ENCODE assay signal across 20 cellular contexts in the genomic region with DNA sequence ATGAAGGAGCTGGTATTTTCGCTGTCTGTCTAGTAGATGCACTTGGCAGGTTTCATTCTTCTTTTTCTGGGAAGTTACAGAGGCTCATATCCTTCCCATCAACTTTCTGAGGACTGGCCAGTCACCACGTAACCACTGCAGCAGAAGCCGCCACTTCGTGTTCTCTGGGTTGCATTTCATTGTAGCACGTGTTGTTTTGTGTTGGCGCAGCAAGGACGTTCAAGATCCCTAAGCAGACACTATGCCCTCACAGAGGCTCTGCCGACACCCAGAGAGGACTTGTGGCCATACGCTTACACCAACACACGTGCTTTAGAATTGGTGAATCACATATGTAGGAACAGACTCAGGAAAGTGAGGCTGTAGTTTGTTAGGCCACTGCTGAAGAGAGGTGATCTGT. TPM values are rescaled to one million over a fixed set of nuclear protein-coding genes. Genes with fewer than 3 reads are reported as not detected.
"Had no signal": no experiment of that assay in that cellular context is flagged by ENCODE, and none has a peak within 500 bp of the region (broad histone marks: within the 10 kb centered on the region; RNA-seq: fewer than 3 reads in every experiment).

No MANE protein-coding gene starts in this region.

- H3K27me3 Mint-ChIP-seq: activated CD4-positive, alpha-beta T cell treated with anti-CD3 and anti-CD28 coated beads, Interleukin-2, amount 10 ng/mL, durations not matched to agents 7 days and 5 days; activated naive CD8-positive, alpha-beta T cell treated with anti-CD3 and anti-CD28 coated beads, Interleukin-2, amount 50 U/mL, for 24 hours; effector memory CD8-positive, alpha-beta T cell; naive B cell; stimulated activated naive CD8-positive, alpha-beta T cell treated with anti-CD3 and anti-CD28 coated beads, Interleukin-15, amount 100 ng/mL, for 72 hours; T-cell had no signal

- H3K9me3 ChIP-seq: colonic mucosa, lower lobe of right lung, neutrophil, thoracic aorta had no signal

- H3K27me3 ChIP-seq: colonic mucosa, neutrophil had no signal

- H3K4me3 Mint-ChIP-seq: activated CD4-positive, alpha-beta T cell treated with anti-CD3 and anti-CD28 coated beads, Interleukin-2, amount 10 ng/mL, durations not matched to agents 7 days and 5 days; activated naive CD8-positive, alpha-beta T cell treated with anti-CD3 and anti-CD28 coated beads, Interleukin-2, amount 50 U/mL, for 24 hours; effector memory CD8-positive, alpha-beta T cell; naive B cell; stimulated activated naive CD8-positive, alpha-beta T cell treated with anti-CD3 and anti-CD28 coated beads, Interleukin-15, amount 100 ng/mL, for 72 hours; T-cell had no signal

- H3K27ac Mint-ChIP-seq: activated CD4-positive, alpha-beta T cell treated with anti-CD3 and anti-CD28 coated beads, Interleukin-2, amount 10 ng/mL, durations not matched to agents 7 days and 5 days; activated naive CD8-positive, alpha-beta T cell treated with anti-CD3 and anti-CD28 coated beads, Interleukin-2, amount 50 U/mL, for 24 hours; effector memory CD8-positive, alpha-beta T cell; T-cell had no signal

- H3K4me1 ChIP-seq: colonic mucosa had no signal

- H3K4me3 ChIP-seq: colonic mucosa, lower lobe of right lung, SK-N-MC, thoracic aorta had no signal

- H3K27ac ChIP-seq: colonic mucosa, epithelial cell of prostate, lower lobe of right lung, neutrophil, SK-N-MC had no signal

- ATAC-seq: activated naive CD8-positive, alpha-beta T cell treated with anti-CD3 and anti-CD28 coated beads, Interleukin-2, amount 50 U/mL, for 24 hours; effector memory CD8-positive, alpha-beta T cell; lower lobe of right lung; sciatic nerve; stimulated activated naive CD8-positive, alpha-beta T cell treated with anti-CD3 and anti-CD28 coated beads, Interleukin-15, amount 100 ng/mL, for 72 hours; T-cell had no signal

- DNase-seq: activated CD4-positive, alpha-beta T cell treated with anti-CD3 and anti-CD28 coated beads, Interleukin-2, amount 10 ng/mL, durations not matched to agents 7 days and 5 days; activated naive CD4-positive, alpha-beta T cell; activated naive CD8-positive, alpha-beta T cell treated with anti-CD3 and anti-CD28 coated beads, Interleukin-2, amount 50 U/mL, for 24 hours; activated T-cell treated with anti-CD3 and anti-CD28 coated beads, Interleukin-2, amount 50 U/mL, for 48 hours; colonic mucosa; effector memory CD8-positive, alpha-beta T cell; hippocampal formation; kidney glomerular epithelial cell; lower lobe of right lung; midbrain; naive B cell; stimulated activated CD4-positive, alpha-beta T cell treated with anti-CD3 and anti-CD28 coated beads, Interleukin-4, amount 100 ng/mL, for 1 hour; stimulated activated CD8-positive, alpha-beta memory T cell treated with anti-CD3 and anti-CD28 coated beads, Interleukin-4, amount 100 ng/mL, for 48 hours; stimulated activated naive CD8-positive, alpha-beta T cell treated with anti-CD3 and anti-CD28 coated beads, Interleukin-15, amount 100 ng/mL, for 72 hours; T-cell had no signal

- H3K9me3 Mint-ChIP-seq: activated CD4-positive, alpha-beta T cell treated with anti-CD3 and anti-CD28 coated beads, Interleukin-2, amount 10 ng/mL, durations not matched to agents 7 days and 5 days; activated naive CD8-positive, alpha-beta T cell treated with anti-CD3 and anti-CD28 coated beads, Interleukin-2, amount 50 U/mL, for 24 hours; effector memory CD8-positive, alpha-beta T cell; naive B cell; stimulated activated naive CD8-positive, alpha-beta T cell treated with anti-CD3 and anti-CD28 coated beads, Interleukin-15, amount 100 ng/mL, for 72 hours; T-cell had no signal

- H3K4me1 Mint-ChIP-seq: naive B cell, T-cell had no signal

RNA-seq across cellular contexts. Expression of gene TEX29, which starts 42.2 kb away (rescaled TPM):
- total RNA-seq: thoracic aorta had no signal
